ENCODE assay signal across 8 cellular contexts in genomic region chr3:58306662-58307286, GRCh38. TPM values are rescaled to one million over a fixed set of nuclear protein-coding genes. Genes with fewer than 3 reads are reported as not detected.
A peak's percentile ranks its signal among the peaks of the same experiment; 100 is the strongest.
DNase-seq lines count a peak whose midpoint lies in the region; ATAC-seq and TF ChIP-seq lines count a peak whose summit lies in the region.

No MANE protein-coding gene starts in this region.

- CTCF ChIA-PET in activated B cell treated with CpG ODN at 0.5 μM for 24 hours (lab: Charles Lee), result interaction anchor here (0.6 to 4.5 kb wide), 52 partner anchors 11 to 746 kb away, joined by 3 to 60 read pairs (median 4); partner anchors contain the start of genes KCTD6 and PXK

- H3K36me3 Mint-ChIP-seq in activated B cell treated with CpG ODN at 0.5 μM for 24 hours (ENCODE audit: low read depth), result peaks cover 29% of the 10 kb centered on the region

- POLR2A ChIA-PET in activated B cell treated with CpG ODN at 0.5 μM for 24 hours (lab: Charles Lee), result interaction anchor here (0.7 to 2.8 kb wide), 26 partner anchors 9 to 570 kb away, joined by 3 to 26 read pairs (median 5); partner anchors contain the start of genes ABHD6 and KCTD6

- peaks cover 29% of the 10 kb centered on the region for H3K4me1 Mint-ChIP-seq in activated B cell treated with CpG ODN at 0.5 μM for 24 hours

- H3K9me3 ChIP-seq in effector memory CD4-positive, alpha-beta T cell (ENCODE audit: control insufficient read depth, low read length), result no peaks in the 10 kb centered on the region
- H3K9me3 ChIP-seq in mesodermal cell (ENCODE audit: control insufficient read depth, low read length), result no peaks in the 10 kb centered on the region
- H3K9me3 ChIP-seq in thymus (ENCODE audit: control insufficient read depth), result no peaks in the 10 kb centered on the region

- peak overlapping the region; percentile 98 for H3K4me3 Mint-ChIP-seq in activated B cell treated with CpG ODN at 0.5 μM for 24 hours

- no peaks in the 10 kb centered on the region for H3K9me3 Mint-ChIP-seq in activated B cell treated with CpG ODN at 0.5 μM for 24 hours

- peaks cover 17% of the 10 kb centered on the region for H3K36me3 ChIP-seq in effector memory CD4-positive, alpha-beta T cell (ENCODE audit: control insufficient read depth, insufficient read depth, low read length)
- H3K36me3 ChIP-seq in mesodermal cell (ENCODE audit: control insufficient read depth, insufficient read depth, low read length) (peaks cover 40% of the 10 kb centered on the region), thymus (ENCODE audit: control insufficient read depth, insufficient read depth) (peaks cover 15% of the 10 kb centered on the region)

- no peaks in the 10 kb centered on the region for H3K27me3 Mint-ChIP-seq in activated B cell treated with CpG ODN at 0.5 μM for 24 hours

- peak overlapping the region; percentile 94 for H3K4me3 ChIP-seq in effector memory CD4-positive, alpha-beta T cell (ENCODE audit: insufficient read depth, low read depth, low read length, poor library complexity, severe bottlenecking)
- H3K4me3 ChIP-seq in mesodermal cell (ENCODE audit: extremely low read depth, insufficient read depth, low read length, poor library complexity, severe bottlenecking) (peak overlapping the region; percentile 76), thymus (ENCODE audit: low read length) (peak overlapping the region; percentile 75)

- no peaks in the 10 kb centered on the region for H3K27me3 ChIP-seq in effector memory CD4-positive, alpha-beta T cell (replicated peaks; ENCODE audit: control insufficient read depth, insufficient read depth, low read length, poor library complexity, severe bottlenecking)
- H3K27me3 ChIP-seq in thymus (ENCODE audit: control insufficient read depth, insufficient read depth), result no peaks in the 10 kb centered on the region

- WGBS in mesodermal cell (ENCODE audit: insufficient coverage in 2 of 2), 2 experiments, result 0 to 2% methylated on average over 19 of the region's 19 CpGs
- under 1% methylated on average over 19 of the region's 19 CpGs for WGBS in thymus

- DNase-seq in SKM-1 treated with dmso at 0.1 percent for 144 hours (lab: John Stamatoyannopoulos, UW; ENCODE audit: unreplicated experiment) (peak; percentile 28), SKM-1 (lab: John Stamatoyannopoulos, UW; ENCODE audit: unreplicated experiment) (no peak), HK-2 (ENCODE audit: unreplicated experiment) (peak; percentile 38), activated B cell treated with CpG ODN at 0.5 μM for 24 hours (peak; percentile 26)
- DNase-seq in effector memory CD4-positive, alpha-beta T cell, result peak in 1 of 3 donors; percentile 8

- intact Hi-C loops in activated B cell treated with CpG ODN at 0.5 μM for 24 hours (cut with micrococcal nuclease), result loop anchor here (1.0 to 5.0 kb wide), 12 partner anchors 15 to 746 kb away; partner anchors contain the start of genes ABHD6, CFAP20DC, FLNB and SLMAP

- peak overlapping the region; percentile 99 for H3K27ac Mint-ChIP-seq in activated B cell treated with CpG ODN at 0.5 μM for 24 hours

- ATAC-seq in activated B cell treated with CpG ODN at 0.5 μM for 24 hours (ENCODE audit: low read depth) (no peak), HG03135 (IDR thresholded peaks at IDR 0.05; ENCODE audit: unreplicated experiment) (no peak)

- peak overlapping the region; percentile 99 for H3K27ac ChIP-seq in effector memory CD4-positive, alpha-beta T cell (ENCODE audit: insufficient read depth, low read length, poor library complexity, severe bottlenecking)
- H3K27ac ChIP-seq in mesodermal cell (ENCODE audit: low read depth, low read length, severe bottlenecking), result peak overlapping the region; percentile 99
- H3K27ac ChIP-seq in thymus (ENCODE audit: low read depth), result peak overlapping the region; percentile 97

- peaks cover 18% of the 10 kb centered on the region for H3K4me1 ChIP-seq in effector memory CD4-positive, alpha-beta T cell (ENCODE audit: control insufficient read depth, insufficient read depth, low read length, poor library complexity, severe bottlenecking)
- H3K4me1 ChIP-seq in mesodermal cell (ENCODE audit: control insufficient read depth, insufficient read depth, low read length, poor library complexity, severe bottlenecking) (no peaks in the 10 kb centered on the region), thymus (ENCODE audit: control insufficient read depth, insufficient read depth, low read length) (peaks cover 6% of the 10 kb centered on the region)

- TF ChIP-seq CTCF in activated B cell treated with CpG ODN at 0.5 μM for 24 hours (IDR thresholded peaks at IDR 0.05), result no peak

RNA-seq across cellular contexts. Expression of gene HTD2, which starts 0.5 kb away (rescaled TPM):
- total RNA-seq in activated B cell treated with CpG ODN at 0.5 μM for 24 hours, result 11.4 TPM in 2 replicates
- 7.6 TPM for polyA plus RNA-seq in mesodermal cell (2013, experiment 1 of 2)
- 7.9 TPM for polyA plus RNA-seq in mesodermal cell (2013, experiment 2 of 2)
- polyA plus RNA-seq in thymus, result 6.3 TPM

RNA-seq across cellular contexts. Expression of gene RPP14, which starts 0.7 kb away (rescaled TPM):
- total RNA-seq in activated B cell treated with CpG ODN at 0.5 μM for 24 hours, result 17.5 and 17.7 TPM in 2 replicates
- 10.7 TPM for polyA plus RNA-seq in mesodermal cell (2013, experiment 1 of 2)
- polyA plus RNA-seq in mesodermal cell (2013, experiment 2 of 2), result 7.8 TPM
- 11.5 TPM for polyA plus RNA-seq in thymus

RNA-seq across cellular contexts. Expression of gene PXK, which starts 25.9 kb away (rescaled TPM):
- total RNA-seq in activated B cell treated with CpG ODN at 0.5 μM for 24 hours, result 70.3 and 81.3 TPM in 2 replicates
- polyA plus RNA-seq in mesodermal cell (2013, experiment 1 of 2), result 39.7 TPM
- polyA plus RNA-seq in mesodermal cell (2013, experiment 2 of 2), result 34.9 TPM
- 13.6 TPM for polyA plus RNA-seq in thymus
